ENCODE assay signal across 13 cellular contexts in genomic region chr6:1868561-1869261, GRCh38.
DNase-seq lines count a peak whose midpoint lies in the region; ATAC-seq and TF ChIP-seq lines count a peak whose summit lies in the region.
"Had no signal": no experiment of that assay in that cellular context is flagged by ENCODE, and none has a peak within 500 bp of the region (broad histone marks: within the 10 kb centered on the region; RNA-seq: fewer than 3 reads in every experiment).

No MANE protein-coding gene starts in this region.

- no peaks in the 10 kb centered on the region for H3K4me1 ChIP-seq in CD8-positive, alpha-beta T cell (ENCODE audit: insufficient read depth, low read length)

- H3K27ac ChIP-seq in CD8-positive, alpha-beta T cell (ENCODE audit: low read depth, low read length): no peak overlapping the region
- H3K27ac ChIP-seq: heart left ventricle had no signal

- H3K27me3 Mint-ChIP-seq in nephron (ENCODE audit: low read depth): peaks cover 68% of the 10 kb centered on the region
- no peaks in the 10 kb centered on the region for H3K27me3 Mint-ChIP-seq in CD8-positive, alpha-beta T cell (ENCODE audit: low read depth)

- no peak overlapping the region for H3K4me3 ChIP-seq in CD8-positive, alpha-beta T cell (ENCODE audit: low read depth, low read length)
- H3K4me3 ChIP-seq: heart left ventricle had no signal

- H3K36me3 ChIP-seq in CD8-positive, alpha-beta T cell (ENCODE audit: insufficient read depth, low read length): no peaks in the 10 kb centered on the region
- H3K36me3 ChIP-seq: heart left ventricle had no signal

- ATAC-seq in GM18868 (IDR thresholded peaks at IDR 0.05; ENCODE audit: unreplicated experiment) (peak; percentile 98), HG02678 (IDR thresholded peaks at IDR 0.05; ENCODE audit: unreplicated experiment) (peak; percentile 86), HG03565 (IDR thresholded peaks at IDR 0.05; ENCODE audit: unreplicated experiment) (peak; percentile 80)
- no peak for ATAC-seq in CD8-positive, alpha-beta T cell
- ATAC-seq: heart left ventricle had no signal

- no peak for TF ChIP-seq CTCF in nephron (IDR thresholded peaks at IDR 0.05; ENCODE audit: unreplicated experiment in 3 of 3)
- TF ChIP-seq CTCF in CD8-positive, alpha-beta T cell (IDR thresholded peaks at IDR 0.05): no peak

- DNase-seq in NCI-H2029 (lab: John Stamatoyannopoulos, UW) (no peak), amniotic stem cell (lab: John Stamatoyannopoulos, UW) (no peak), head of caudate nucleus (no peak)
- no peak for DNase-seq in CD8-positive, alpha-beta T cell
- DNase-seq: COR-L47, heart left ventricle, mammary epithelial cell, NCI-H524 treated with DMSO at 0.1 percent for 48 hours, substantia nigra had no signal

- intact Hi-C loops in CD8-positive, alpha-beta T cell (cut with DNase I, micrococcal nuclease): no loop called here
- intact Hi-C loops in head of caudate nucleus (cut with DNase I): no loop called here

- no peaks in the 10 kb centered on the region for H3K9me3 Mint-ChIP-seq in nephron
- H3K9me3 Mint-ChIP-seq in CD8-positive, alpha-beta T cell: no peaks in the 10 kb centered on the region

- H3K36me3 Mint-ChIP-seq in nephron (ENCODE audit: low read depth): no peaks in the 10 kb centered on the region
- no peaks in the 10 kb centered on the region for H3K36me3 Mint-ChIP-seq in CD8-positive, alpha-beta T cell

- CTCF ChIA-PET in CD8-positive, alpha-beta T cell (lab: Charles Lee): no interaction called here

- POLR2A ChIA-PET in CD8-positive, alpha-beta T cell (lab: Charles Lee): no interaction called here

- peak overlapping the region in 2 of 3 experiments; percentile 1 to 14 for H3K27ac Mint-ChIP-seq in nephron
- H3K27ac Mint-ChIP-seq in CD8-positive, alpha-beta T cell: no peak overlapping the region

- peaks cover 65% of the 10 kb centered on the region for H3K4me1 Mint-ChIP-seq in nephron
- H3K4me1 Mint-ChIP-seq in CD8-positive, alpha-beta T cell (ENCODE audit: low read depth): no peaks in the 10 kb centered on the region

- H3K9me3 ChIP-seq in CD8-positive, alpha-beta T cell (ENCODE audit: low read length): no peaks in the 10 kb centered on the region
- H3K9me3 ChIP-seq: heart left ventricle had no signal

- no peak overlapping the region for H3K4me3 Mint-ChIP-seq in nephron
- no peak overlapping the region for H3K4me3 Mint-ChIP-seq in CD8-positive, alpha-beta T cell

- H3K27me3 ChIP-seq in CD8-positive, alpha-beta T cell (ENCODE audit: insufficient read depth, low read length): no peaks in the 10 kb centered on the region
